Comparison of ENCODE assay signal across 15 cellular contexts in genomic region chr5:127068771-127069330, GRCh38. TPM values are rescaled to one million over a fixed set of nuclear protein-coding genes. Genes with fewer than 3 reads are reported as not detected.
A peak's percentile ranks its signal among the peaks of the same experiment; 100 is the strongest.
DNase-seq lines count a peak whose midpoint lies in the region; ATAC-seq, FAIRE-seq and TF ChIP-seq lines count a peak whose summit lies in the region.
"Had no signal": no experiment of that assay in that cellular context is flagged by ENCODE, and none has a peak within 500 bp of the region (broad histone marks: within the 10 kb centered on the region; RNA-seq: fewer than 3 reads in every experiment).

No MANE protein-coding gene starts in this region.

- H3K4me2 ChIP-seq in hepatocyte, result no peak overlapping the region
- H3K4me2 ChIP-seq: GM23338 had no signal

- H3K27me3 ChIP-seq in hepatocyte, result no peaks in the 10 kb centered on the region
- H3K27me3 ChIP-seq: foreskin keratinocyte had no signal

- H3K4me3 ChIP-seq in AG10803 (ENCODE audit: low read length), result no peak overlapping the region
- no peak overlapping the region for H3K4me3 ChIP-seq in astrocyte of the cerebellum (ENCODE audit: low read depth, low read length)
- no peak overlapping the region for H3K4me3 ChIP-seq in hepatocyte
- H3K4me3 ChIP-seq: GM23338 had no signal

- TF ChIP-seq CTCF in AG10803 (conservative IDR thresholded peaks at IDR 0.05; ENCODE audit: low read length) (no peak), astrocyte of the cerebellum (IDR thresholded peaks at IDR 0.05; ENCODE audit: low read depth, low read length, missing control alignments) (no peak), hepatocyte (IDR thresholded peaks at IDR 0.05; ENCODE audit: poor library complexity) (no peak)

- no peak for FAIRE-seq in HTR-8/SVneo (lab: Jason Lieb, UNC)
- FAIRE-seq: colon, TTC549 had no signal

- H3K9me3 ChIP-seq in hepatocyte (ENCODE audit: low read depth), result no peaks in the 10 kb centered on the region

- DNase-seq in AG10803 (ENCODE audit: low read depth), result peak; percentile 47
- DNase-seq in HTR-8/SVneo (ENCODE audit: insufficient read length, low spot score), result peak; percentile 8
- peak; percentile 80 for DNase-seq in astrocyte of the cerebellum (ENCODE audit: low read depth)
- DNase-seq in iris pigment epithelial cell (ENCODE audit: low read depth), result peak; percentile 71
- no peak for DNase-seq in NCI-H510A (lab: John Stamatoyannopoulos, UW)
- no peak for DNase-seq in UCSD-AML1 (lab: John Stamatoyannopoulos, UW; ENCODE audit: unreplicated experiment)
- DNase-seq in hepatocyte (ENCODE audit: low spot score), result no peak
- DNase-seq: activated naive CD4-positive, alpha-beta T cell treated with anti-CD3 and anti-CD28 coated beads for 36 hours; C1 segment of cervical spinal cord; foreskin keratinocyte; SHP77 had no signal

- in situ Hi-C loops in astrocyte of the cerebellum (cut with HindIII; ENCODE audit: low sequenced_read_pairs), result no loop called here

- WGBS in hepatocyte (ENCODE audit: low lambda C conversion rate, missing lambda C conversion rate), result 73% methylated on average over 3 of the region's 3 CpGs

- H3K9me2 ChIP-seq in hepatocyte (replicated peaks; ENCODE audit: insufficient read depth), result no peaks in the 10 kb centered on the region

- ATAC-seq in GM19328 (IDR thresholded peaks at IDR 0.05; ENCODE audit: unreplicated experiment), result no peak
- ATAC-seq: foreskin keratinocyte, GM23338 had no signal

- H3K36me3 ChIP-seq in hepatocyte (replicated peaks; ENCODE audit: insufficient read depth, low read depth), result no peaks in the 10 kb centered on the region

- H2AFZ ChIP-seq in hepatocyte, result no peak overlapping the region
- H2AFZ ChIP-seq: GM23338 had no signal

- no peak overlapping the region for H3K27ac ChIP-seq in hepatocyte
- H3K27ac ChIP-seq: foreskin keratinocyte had no signal

- no peaks in the 10 kb centered on the region for H4K20me1 ChIP-seq in hepatocyte (ENCODE audit: insufficient read depth, poor library complexity, severe bottlenecking)

- no peaks in the 10 kb centered on the region for H3K79me2 ChIP-seq in hepatocyte

- H3K4me1 ChIP-seq in hepatocyte (ENCODE audit: insufficient read depth), result no peaks in the 10 kb centered on the region
- H3K4me1 ChIP-seq: foreskin keratinocyte had no signal

RNA-seq across cellular contexts. Expression of gene C5orf63, which starts 4.5 kb away (rescaled TPM):
- 0.23 and 0.24 TPM in 2 replicates for total RNA-seq in hepatocyte
- 0.57 and 1.7 TPM in 2 replicates for polyA plus RNA-seq in hepatocyte

RNA-seq across cellular contexts. Expression of gene MARCHF3, which starts 38.5 kb away (rescaled TPM):
- 3.5 and 9.4 TPM in 2 replicates for total RNA-seq in hepatocyte
- 20.4 and 24.3 TPM in 2 replicates for polyA plus RNA-seq in hepatocyte

Comparison
In these comparisons a context has a peak if more than half of its experiments do, and no peak if none do; other contexts are left out.
1. DNase-seq: peak in AG10803 (single experiment), HTR-8/SVneo (single experiment), astrocyte of the cerebellum (single experiment) and iris pigment epithelial cell (single experiment); none in NCI-H510A (single experiment), UCSD-AML1 (single experiment) and hepatocyte (single experiment).